Comparison of ENCODE assay signal across 27 cellular contexts in genomic region chr5:160385496-160385895, GRCh38. TPM values are rescaled to one million over a fixed set of nuclear protein-coding genes. Genes with fewer than 3 reads are reported as not detected.
"Had no signal": no experiment of that assay in that cellular context is flagged by ENCODE, and none has a peak within 500 bp of the region (broad histone marks: within the 10 kb centered on the region; RNA-seq: fewer than 3 reads in every experiment).

No MANE protein-coding gene starts in this region.

- H3K27me3 ChIP-seq: left lung, pancreas, spleen, tibial nerve, uterus had no signal

- H3K27me3 Mint-ChIP-seq: stimulated activated memory B cell treated with anti-CD40 and anti-IgM and Interleukin-4, amounts not matched to agents 10 μg/mL and 1 μg/mL and 100 μg/mL, for 72 hours had no signal

- H3K27ac ChIP-seq: left lung, lower lobe of right lung, pancreas, prostate gland, spleen, tibial nerve, uterus had no signal

- H3K4me1 ChIP-seq: left lung, lower lobe of right lung, pancreas, prostate gland, spleen, tibial nerve, uterus had no signal

- H3K4me1 Mint-ChIP-seq: immature natural killer cell; naive thymus-derived CD4-positive, alpha-beta T cell; stimulated activated naive CD8-positive, alpha-beta T cell treated with anti-CD3 and anti-CD28 coated beads, Interleukin-15, amount 100 ng/mL, for 72 hours had no signal

- ATAC-seq: left colon; left lung; lower lobe of right lung; naive thymus-derived CD4-positive, alpha-beta T cell; natural killer cell treated with Interleukin-12 subunit alpha and Interleukin-12 subunit beta and Interleukin-15 and Interleukin-18, amount 100 ng/mL, for 72 hours; pancreas; right cardiac atrium; sciatic nerve; stimulated activated memory B cell treated with anti-CD40 and anti-IgM and Interleukin-4, amounts not matched to agents 10 μg/mL and 1 μg/mL and 100 μg/mL, for 72 hours; stimulated activated naive CD8-positive, alpha-beta T cell treated with anti-CD3 and anti-CD28 coated beads, Interleukin-15, amount 100 ng/mL, for 72 hours had no signal

- H3K4me3 Mint-ChIP-seq: immature natural killer cell; naive thymus-derived CD4-positive, alpha-beta T cell; natural killer cell treated with Interleukin-12 subunit alpha and Interleukin-12 subunit beta and Interleukin-15 and Interleukin-18, amount 100 ng/mL, for 72 hours; neural crest cell; stimulated activated memory B cell treated with anti-CD40 and anti-IgM and Interleukin-4, amounts not matched to agents 10 μg/mL and 1 μg/mL and 100 μg/mL, for 72 hours; stimulated activated naive CD8-positive, alpha-beta T cell treated with anti-CD3 and anti-CD28 coated beads, Interleukin-15, amount 100 ng/mL, for 72 hours; type B pancreatic cell had no signal

- H3K9me3 ChIP-seq: pancreas, prostate gland had no signal

- H3K27ac Mint-ChIP-seq: immature natural killer cell; naive thymus-derived CD4-positive, alpha-beta T cell; natural killer cell treated with Interleukin-12 subunit alpha and Interleukin-12 subunit beta and Interleukin-15 and Interleukin-18, amount 100 ng/mL, for 72 hours; stimulated activated memory B cell treated with anti-CD40 and anti-IgM and Interleukin-4, amounts not matched to agents 10 μg/mL and 1 μg/mL and 100 μg/mL, for 72 hours; stimulated activated naive CD8-positive, alpha-beta T cell treated with anti-CD3 and anti-CD28 coated beads, Interleukin-15, amount 100 ng/mL, for 72 hours; type B pancreatic cell had no signal

- H3K36me3 ChIP-seq: left lung, lower lobe of right lung, pancreas, prostate gland, spleen, uterus had no signal

- DNase-seq: hypothalamus; immature natural killer cell; kidney; left colon; left lung; lower lobe of right lung; mammary epithelial cell; mesenchymal stem cell; naive thymus-derived CD4-positive, alpha-beta T cell; nucleus accumbens; pancreas; posterior cingulate gyrus; retina; right cardiac atrium; small intestine; spleen; stimulated activated CD4-positive, alpha-beta T cell treated with anti-CD3 and anti-CD28 coated beads, Interleukin-4, amount 100 ng/mL, for 24 hours; stimulated activated naive CD4-positive, alpha-beta T cell treated with Interleukin-2 at 50 U/mL for 16 hours; stimulated activated naive CD8-positive, alpha-beta T cell treated with anti-CD3 and anti-CD28 coated beads, Interleukin-15, amount 100 ng/mL, for 72 hours; uterus had no signal

- H3K4me3 ChIP-seq: left lung, lower lobe of right lung, pancreas, prostate gland, spleen, tibial nerve, uterus had no signal

RNA-seq across cellular contexts. Expression of gene C1QTNF2, which starts 15.1 kb away (rescaled TPM):
- total RNA-seq: naive thymus-derived CD4-positive, alpha-beta T cell; natural killer cell treated with Interleukin-12 subunit alpha and Interleukin-12 subunit beta and Interleukin-15 and Interleukin-18, amount 100 ng/mL, for 72 hours had no signal
- polyA plus RNA-seq: immature natural killer cell; naive thymus-derived CD4-positive, alpha-beta T cell had no signal
